ENCODE assay signal across 24 cellular contexts in genomic region chr1:99763956-99764355, GRCh38. TPM values are rescaled to one million over a fixed set of nuclear protein-coding genes. Genes with fewer than 3 reads are reported as not detected.
DNase-seq lines count a peak whose midpoint lies in the region; ATAC-seq and TF ChIP-seq lines count a peak whose summit lies in the region.
"Had no signal": no experiment of that assay in that cellular context is flagged by ENCODE, and none has a peak within 500 bp of the region (broad histone marks: within the 10 kb centered on the region; RNA-seq: fewer than 3 reads in every experiment).

No MANE protein-coding gene starts in this region.

- no peaks in the 10 kb centered on the region for H3K27me3 Mint-ChIP-seq in MCF 10A (ENCODE audit: insufficient read depth, unreplicated experiment)
- H3K27me3 Mint-ChIP-seq in osteocyte (ENCODE audit: unreplicated experiment), result peaks cover 3% of the 10 kb centered on the region
- H3K27me3 Mint-ChIP-seq: CD4-positive, alpha-beta T cell had no signal

- no peaks in the 10 kb centered on the region for H3K36me3 ChIP-seq in breast epithelium
- no peaks in the 10 kb centered on the region for H3K36me3 ChIP-seq in spleen
- H3K36me3 ChIP-seq: lower lobe of right lung, upper lobe of left lung had no signal

- CTCF ChIA-PET in MCF 10A (lab: Yijun Ruan, JAX), result interaction anchor here (0.7 kb wide), 1 partner anchor 36 kb away, joined by 3 read pairs; no protein-coding TSS in a partner anchor

- H3K4me3 Mint-ChIP-seq in MCF 10A (ENCODE audit: unreplicated experiment) (no peak overlapping the region), osteocyte (ENCODE audit: unreplicated experiment) (no peak overlapping the region)
- H3K4me3 Mint-ChIP-seq: activated CD4-positive, alpha-beta T cell treated with anti-CD3 and anti-CD28 coated beads, Interleukin-2, amount 10 ng/mL, durations not matched to agents 24 days and 14 days; CD4-positive, alpha-beta T cell; immature natural killer cell had no signal

- H3K27me3 ChIP-seq in breast epithelium (no peaks in the 10 kb centered on the region), spleen (replicated peaks in 1 of 7) (no peaks in the 10 kb centered on the region)
- H3K27me3 ChIP-seq: upper lobe of left lung had no signal

- no TSS peak for BruUV-seq in MCF 10A (replicated peaks; lab: Mats Ljungman, UMichigan)

- no peaks in the 10 kb centered on the region for H3K4me1 ChIP-seq in breast epithelium
- H3K4me1 ChIP-seq in spleen, result peaks cover 4 to 30% (median 13%) of the 10 kb centered on the region in 6 donors

- H3K9me3 Mint-ChIP-seq in MCF 10A (ENCODE audit: unreplicated experiment) (no peaks in the 10 kb centered on the region), osteocyte (ENCODE audit: unreplicated experiment) (peaks cover 8% of the 10 kb centered on the region)
- H3K9me3 Mint-ChIP-seq: activated CD4-positive, alpha-beta T cell treated with anti-CD3 and anti-CD28 coated beads, Interleukin-2, amount 10 ng/mL, durations not matched to agents 24 days and 14 days; CD4-positive, alpha-beta T cell had no signal

- no peak overlapping the region for H3K27ac ChIP-seq in breast epithelium
- no peak overlapping the region for H3K27ac ChIP-seq in spleen
- H3K27ac ChIP-seq: 22Rv1, dorsolateral prefrontal cortex, lower lobe of right lung, upper lobe of left lung, VCaP had no signal

- H3K4me1 Mint-ChIP-seq in MCF 10A (ENCODE audit: insufficient read depth, unreplicated experiment) (peaks cover 25% of the 10 kb centered on the region), osteocyte (ENCODE audit: unreplicated experiment) (peaks cover 34% of the 10 kb centered on the region)

- TF ChIP-seq CTCF in MCF 10A (IDR thresholded peaks at IDR 0.05; ENCODE audit: unreplicated experiment), result no peak
- TF ChIP-seq CTCF in breast epithelium (IDR thresholded peaks at IDR 0.05), result no peak
- TF ChIP-seq CTCF in choroid plexus epithelial cell (conservative IDR thresholded peaks at IDR 0.05; ENCODE audit: low read depth, low read length), result no peak
- TF ChIP-seq CTCF in osteocyte (IDR thresholded peaks at IDR 0.05), result no peak
- TF ChIP-seq CTCF in spleen (IDR thresholded peaks at IDR 0.05 in 8 of 11, conservative IDR thresholded peaks at IDR 0.05 in 3 of 11), result no peak

- POLR2A ChIA-PET in MCF 10A (lab: Yijun Ruan, JAX), result interaction anchor here (0.7 to 3.4 kb wide), 5 partner anchors 8 to 1132 kb away, joined by 3 to 44 read pairs (median 4); partner anchors contain the start of gene SLC30A7

- H3K9me3 ChIP-seq in breast epithelium (no peaks in the 10 kb centered on the region), spleen (peaks cover 0 to 5% (median 1%) of the 10 kb centered on the region in 8 donors)
- H3K9me3 ChIP-seq: lower lobe of right lung, upper lobe of left lung had no signal

- H3K4me3 ChIP-seq in breast epithelium, result no peak overlapping the region
- H3K4me3 ChIP-seq in choroid plexus epithelial cell (ENCODE audit: low read depth, low read length), result no peak overlapping the region
- H3K4me3 ChIP-seq in spleen, result no peak overlapping the region
- H3K4me3 ChIP-seq: lower lobe of right lung, upper lobe of left lung had no signal

- no peak for ATAC-seq in HG03442 (IDR thresholded peaks at IDR 0.05; ENCODE audit: unreplicated experiment)
- ATAC-seq in HG03354 (IDR thresholded peaks at IDR 0.05; ENCODE audit: poor library complexity, severe bottlenecking, unreplicated experiment), result no peak
- ATAC-seq: lower lobe of right lung had no signal

- intact Hi-C loops in MCF 10A (cut with micrococcal nuclease), result no loop called here
- intact Hi-C loops in breast epithelium (cut with DNase I; ENCODE audit: low total_unique reads), result no loop called here
- intact Hi-C loops in spleen (cut with DNase I; ENCODE audit: low total_unique reads), result no loop called here

- no peak for TF ChIP-seq POLR2A in breast epithelium (IDR thresholded peaks at IDR 0.05)
- no peak for TF ChIP-seq POLR2A in spleen (IDR thresholded peaks at IDR 0.05)

- H3K27ac Mint-ChIP-seq in MCF 10A (ENCODE audit: low read depth, unreplicated experiment), result peak overlapping the region; percentile 8
- H3K27ac Mint-ChIP-seq in osteocyte (ENCODE audit: unreplicated experiment), result no peak overlapping the region
- H3K27ac Mint-ChIP-seq: activated CD4-positive, alpha-beta T cell treated with anti-CD3 and anti-CD28 coated beads, Interleukin-2, amount 10 ng/mL, durations not matched to agents 24 days and 14 days; CD4-positive, alpha-beta T cell; immature natural killer cell had no signal

- WGBS in spleen, 5 donors, result 88 to 99% (median 94%) methylated on average over 2 of the region's 2 CpGs

- H3K36me3 Mint-ChIP-seq in MCF 10A (ENCODE audit: insufficient read depth, unreplicated experiment) (no peaks in the 10 kb centered on the region), osteocyte (ENCODE audit: unreplicated experiment) (peaks cover 2% of the 10 kb centered on the region)

- DNase-seq in MCF 10A (ENCODE audit: unreplicated experiment) (no peak), breast epithelium (ENCODE audit: low spot score in 2 of 2) (no peak), choroid plexus epithelial cell (ENCODE audit: low read depth) (peak; percentile 41), kidney glomerular epithelial cell (lab: John Stamatoyannopoulos, UW) (peak; percentile 20), osteocyte (ENCODE audit: extremely low spot score, unreplicated experiment) (no peak), spleen (no peak)
- DNase-seq: activated CD4-positive, alpha-beta T cell treated with anti-CD3 and anti-CD28 coated beads, Interleukin-2, amount 10 ng/mL, durations not matched to agents 24 days and 14 days; activated naive CD4-positive, alpha-beta T cell treated with anti-CD3 and anti-CD28 coated beads, Interleukin-2, amount 50 U/mL, for 16 hours; activated T-cell treated with anti-CD3 and anti-CD28 coated beads, Interleukin-2, amount 50 U/mL, for 48 hours; aorta; CD4-positive, alpha-beta T cell; central memory CD4-positive, alpha-beta T cell; dorsolateral prefrontal cortex; hippocampal formation; immature natural killer cell; lower lobe of right lung; NCI-H187 treated with DMSO at 0.1 percent for 48 hours; NCI-H526; stimulated activated CD8-positive, alpha-beta memory T cell treated with anti-CD3 and anti-CD28 coated beads, Interleukin-4, amount 100 ng/mL, for 48 hours; upper lobe of left lung had no signal

RNA-seq across cellular contexts. Expression of gene FRRS1, which starts 2.5 kb away (rescaled TPM):
- total RNA-seq in MCF 10A (2022), result 7.2 and 7.4 TPM in 2 replicates
- 10 to 100 TPM; 12.1 to 21.1 (median 12.5) TPM for total RNA-seq in breast epithelium
- 4.3 TPM in 2 replicates for total RNA-seq in osteocyte
- 1 to 10 TPM; 2.5 to 7.3 (median 5.4) TPM for total RNA-seq in spleen
- polyA plus RNA-seq in spleen, result under 1 TPM; 0.13 to 0.99 (median 0.18) TPM

Comparison
In these comparisons a context has a peak if more than half of its experiments do, and no peak if none do; other contexts are left out.
1. DNase-seq: peak in choroid plexus epithelial cell (single experiment) and kidney glomerular epithelial cell (single experiment); none in MCF 10A (single experiment), breast epithelium (0 of 2), osteocyte (single experiment) and spleen (single experiment).